ENCODE assay signal across 1 cellular context in the genomic region with DNA sequence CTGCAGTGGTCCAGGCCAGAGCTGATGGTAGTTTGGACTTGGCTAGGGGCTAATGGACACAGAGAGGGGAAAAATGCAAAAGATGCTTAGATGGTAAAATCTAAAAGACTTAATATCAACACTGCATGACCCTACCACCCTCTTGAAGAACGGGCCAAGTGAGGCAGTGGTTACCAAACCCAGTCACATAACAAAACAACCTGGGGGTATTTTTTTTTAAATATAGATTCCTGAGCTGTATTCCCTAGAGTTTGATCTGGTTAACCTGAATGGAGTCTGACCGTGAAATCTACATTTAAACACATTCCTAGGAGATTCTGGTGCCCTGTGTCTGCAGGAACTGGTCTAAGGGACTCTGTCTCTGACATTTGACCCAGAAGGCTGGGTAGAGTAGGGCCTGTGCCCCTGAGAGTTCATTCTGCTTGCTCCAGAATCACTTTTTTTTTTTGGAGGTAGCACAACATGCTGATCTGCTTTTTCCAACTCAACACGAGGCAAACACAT.
TF ChIP-seq lines count a peak whose summit lies in the region.

No MANE protein-coding gene starts in this region.

TF ChIP-seq in HepG2, 621 proteins besides CTCF, POLR2A, EP300 and RAD21:
- TF ChIP-seq ZNF816 (CRISPR knock-in tag; IDR thresholded peaks at IDR 0.05; ENCODE audit: borderline replicate concordance) (no peak), MEF2D (CRISPR knock-in tag; IDR thresholded peaks at IDR 0.05) (0 out of 2 replicates have a peak, but pooled peaks have one; percentile 54), TEAD2 (CRISPR knock-in tag; IDR thresholded peaks at IDR 0.05) (no peak), NR2F2 (IDR thresholded peaks at IDR 0.05; ENCODE audit: borderline replicate concordance, low read depth) (no peak), NFE2 (CRISPR knock-in tag; IDR thresholded peaks at IDR 0.05) (no peak), FOSL1 (CRISPR knock-in tag; IDR thresholded peaks at IDR 0.05; ENCODE audit: borderline replicate concordance) (no peak), MAF1 (CRISPR knock-in tag; IDR thresholded peaks at IDR 0.05; ENCODE audit: borderline replicate concordance) (no peak), ZBTB3 (CRISPR knock-in tag; IDR thresholded peaks at IDR 0.05; ENCODE audit: borderline replicate concordance, low read depth) (no peak), ZZZ3 (CRISPR knock-in tag; IDR thresholded peaks at IDR 0.05; ENCODE audit: borderline replicate concordance) (no peak), JDP2 (CRISPR knock-in tag; IDR thresholded peaks at IDR 0.05; ENCODE audit: borderline replicate concordance) (no peak), ZNF251 (CRISPR knock-in tag; IDR thresholded peaks at IDR 0.05) (no peak), SOX6 (IDR thresholded peaks at IDR 0.05) (no peak), SOX6 (CRISPR knock-in tag; IDR thresholded peaks at IDR 0.05) (no peak), TOE1 (CRISPR knock-in tag; IDR thresholded peaks at IDR 0.05) (no peak), ZNF720 (CRISPR knock-in tag; IDR thresholded peaks at IDR 0.05) (no peak), ZNF788 (CRISPR knock-in tag; IDR thresholded peaks at IDR 0.05; ENCODE audit: borderline replicate concordance) (0 out of 2 replicates have a peak, but pooled peaks have one; percentile 24), ZNF383 (CRISPR knock-in tag; IDR thresholded peaks at IDR 0.05; ENCODE audit: borderline replicate concordance) (no peak), SALL2 (CRISPR knock-in tag; IDR thresholded peaks at IDR 0.05) (no peak), ZNF737 (CRISPR knock-in tag; IDR thresholded peaks at IDR 0.05; ENCODE audit: borderline replicate concordance) (no peak), HCFC1 (IDR thresholded peaks at IDR 0.05; ENCODE audit: low read depth, low read length) (no peak), SRSF9 (IDR thresholded peaks at IDR 0.05; ENCODE audit: borderline replicate concordance, insufficient read depth, low read depth, low read length, poor library complexity, severe bottlenecking) (no peak)
- TF ChIP-seq, protein P1, sequence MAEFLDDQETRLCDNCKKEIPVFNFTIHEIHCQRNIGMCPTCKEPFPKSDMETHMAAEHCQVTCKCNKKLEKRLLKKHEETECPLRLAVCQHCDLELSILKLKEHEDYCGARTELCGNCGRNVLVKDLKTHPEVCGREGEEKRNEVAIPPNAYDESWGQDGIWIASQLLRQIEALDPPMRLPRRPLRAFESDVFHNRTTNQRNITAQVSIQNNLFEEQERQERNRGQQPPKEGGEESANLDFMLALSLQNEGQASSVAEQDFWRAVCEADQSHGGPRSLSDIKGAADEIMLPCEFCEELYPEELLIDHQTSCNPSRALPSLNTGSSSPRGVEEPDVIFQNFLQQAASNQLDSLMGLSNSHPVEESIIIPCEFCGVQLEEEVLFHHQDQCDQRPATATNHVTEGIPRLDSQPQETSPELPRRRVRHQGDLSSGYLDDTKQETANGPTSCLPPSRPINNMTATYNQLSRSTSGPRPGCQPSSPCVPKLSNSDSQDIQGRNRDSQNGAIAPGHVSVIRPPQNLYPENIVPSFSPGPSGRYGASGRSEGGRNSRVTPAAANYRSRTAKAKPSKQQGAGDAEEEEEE (CRISPR knock-in tag; IDR thresholded peaks at IDR 0.05; ENCODE audit: borderline replicate concordance): no peak
- TF ChIP-seq, protein P2, sequence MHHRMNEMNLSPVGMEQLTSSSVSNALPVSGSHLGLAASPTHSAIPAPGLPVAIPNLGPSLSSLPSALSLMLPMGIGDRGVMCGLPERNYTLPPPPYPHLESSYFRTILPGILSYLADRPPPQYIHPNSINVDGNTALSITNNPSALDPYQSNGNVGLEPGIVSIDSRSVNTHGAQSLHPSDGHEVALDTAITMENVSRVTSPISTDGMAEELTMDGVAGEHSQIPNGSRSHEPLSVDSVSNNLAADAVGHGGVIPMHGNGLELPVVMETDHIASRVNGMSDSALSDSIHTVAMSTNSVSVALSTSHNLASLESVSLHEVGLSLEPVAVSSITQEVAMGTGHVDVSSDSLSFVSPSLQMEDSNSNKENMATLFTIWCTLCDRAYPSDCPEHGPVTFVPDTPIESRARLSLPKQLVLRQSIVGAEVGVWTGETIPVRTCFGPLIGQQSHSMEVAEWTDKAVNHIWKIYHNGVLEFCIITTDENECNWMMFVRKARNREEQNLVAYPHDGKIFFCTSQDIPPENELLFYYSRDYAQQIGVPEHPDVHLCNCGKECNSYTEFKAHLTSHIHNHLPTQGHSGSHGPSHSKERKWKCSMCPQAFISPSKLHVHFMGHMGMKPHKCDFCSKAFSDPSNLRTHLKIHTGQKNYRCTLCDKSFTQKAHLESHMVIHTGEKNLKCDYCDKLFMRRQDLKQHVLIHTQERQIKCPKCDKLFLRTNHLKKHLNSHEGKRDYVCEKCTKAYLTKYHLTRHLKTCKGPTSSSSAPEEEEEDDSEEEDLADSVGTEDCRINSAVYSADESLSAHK (CRISPR knock-in tag; IDR thresholded peaks at IDR 0.05; ENCODE audit: borderline replicate concordance): no peak
- TF ChIP-seq, protein P3, sequence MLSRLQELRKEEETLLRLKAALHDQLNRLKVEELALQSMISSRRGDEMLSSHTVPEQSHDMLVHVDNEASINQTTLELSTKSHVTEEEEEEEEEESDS (CRISPR knock-in tag; IDR thresholded peaks at IDR 0.05; ENCODE audit: borderline replicate concordance): no peak
- TF ChIP-seq, protein P4, sequence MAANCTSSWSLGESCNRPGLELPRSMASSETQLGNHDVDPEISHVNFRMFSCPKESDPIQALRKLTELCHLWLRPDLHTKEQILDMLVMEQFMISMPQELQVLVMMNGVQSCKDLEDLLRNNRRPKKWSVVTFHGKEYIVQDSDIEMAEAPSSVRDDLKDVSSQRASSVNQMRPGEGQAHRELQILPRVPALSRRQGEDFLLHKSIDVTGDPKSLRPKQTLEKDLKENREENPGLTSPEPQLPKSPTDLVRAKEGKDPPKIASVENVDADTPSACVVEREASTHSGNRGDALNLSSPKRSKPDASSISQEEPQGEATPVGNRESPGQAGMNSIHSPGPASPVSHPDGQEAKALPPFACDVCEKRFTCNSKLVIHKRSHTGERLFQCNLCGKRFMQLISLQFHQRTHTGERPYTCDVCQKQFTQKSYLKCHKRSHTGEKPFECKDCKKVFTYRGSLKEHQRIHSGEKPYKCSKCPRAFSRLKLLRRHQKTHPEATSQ (CRISPR knock-in tag; IDR thresholded peaks at IDR 0.05; ENCODE audit: borderline replicate concordance): 0 out of 2 replicates have a peak, but pooled peaks have one; percentile 4
- TF ChIP-seq, protein P5, sequence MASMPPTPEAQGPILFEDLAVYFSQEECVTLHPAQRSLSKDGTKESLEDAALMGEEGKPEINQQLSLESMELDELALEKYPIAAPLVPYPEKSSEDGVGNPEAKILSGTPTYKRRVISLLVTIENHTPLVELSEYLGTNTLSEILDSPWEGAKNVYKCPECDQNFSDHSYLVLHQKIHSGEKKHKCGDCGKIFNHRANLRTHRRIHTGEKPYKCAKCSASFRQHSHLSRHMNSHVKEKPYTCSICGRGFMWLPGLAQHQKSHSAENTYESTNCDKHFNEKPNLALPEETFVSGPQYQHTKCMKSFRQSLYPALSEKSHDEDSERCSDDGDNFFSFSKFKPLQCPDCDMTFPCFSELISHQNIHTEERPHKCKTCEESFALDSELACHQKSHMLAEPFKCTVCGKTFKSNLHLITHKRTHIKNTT (CRISPR knock-in tag; IDR thresholded peaks at IDR 0.05): no peak
- TF ChIP-seq, protein P6, sequence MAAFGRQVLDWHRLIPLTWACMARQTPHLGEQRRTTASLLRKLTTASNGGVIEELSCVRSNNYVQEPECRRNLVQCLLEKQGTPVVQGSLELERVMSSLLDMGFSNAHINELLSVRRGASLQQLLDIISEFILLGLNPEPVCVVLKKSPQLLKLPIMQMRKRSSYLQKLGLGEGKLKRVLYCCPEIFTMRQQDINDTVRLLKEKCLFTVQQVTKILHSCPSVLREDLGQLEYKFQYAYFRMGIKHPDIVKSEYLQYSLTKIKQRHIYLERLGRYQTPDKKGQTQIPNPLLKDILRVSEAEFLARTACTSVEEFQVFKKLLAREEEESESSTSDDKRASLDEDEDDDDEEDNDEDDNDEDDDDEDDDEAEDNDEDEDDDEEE (CRISPR knock-in tag; IDR thresholded peaks at IDR 0.05): peak; percentile 63; the same call in 1 of the 2 replicates
